ENCODE assay signal across 9 cellular contexts in the genomic region with DNA sequence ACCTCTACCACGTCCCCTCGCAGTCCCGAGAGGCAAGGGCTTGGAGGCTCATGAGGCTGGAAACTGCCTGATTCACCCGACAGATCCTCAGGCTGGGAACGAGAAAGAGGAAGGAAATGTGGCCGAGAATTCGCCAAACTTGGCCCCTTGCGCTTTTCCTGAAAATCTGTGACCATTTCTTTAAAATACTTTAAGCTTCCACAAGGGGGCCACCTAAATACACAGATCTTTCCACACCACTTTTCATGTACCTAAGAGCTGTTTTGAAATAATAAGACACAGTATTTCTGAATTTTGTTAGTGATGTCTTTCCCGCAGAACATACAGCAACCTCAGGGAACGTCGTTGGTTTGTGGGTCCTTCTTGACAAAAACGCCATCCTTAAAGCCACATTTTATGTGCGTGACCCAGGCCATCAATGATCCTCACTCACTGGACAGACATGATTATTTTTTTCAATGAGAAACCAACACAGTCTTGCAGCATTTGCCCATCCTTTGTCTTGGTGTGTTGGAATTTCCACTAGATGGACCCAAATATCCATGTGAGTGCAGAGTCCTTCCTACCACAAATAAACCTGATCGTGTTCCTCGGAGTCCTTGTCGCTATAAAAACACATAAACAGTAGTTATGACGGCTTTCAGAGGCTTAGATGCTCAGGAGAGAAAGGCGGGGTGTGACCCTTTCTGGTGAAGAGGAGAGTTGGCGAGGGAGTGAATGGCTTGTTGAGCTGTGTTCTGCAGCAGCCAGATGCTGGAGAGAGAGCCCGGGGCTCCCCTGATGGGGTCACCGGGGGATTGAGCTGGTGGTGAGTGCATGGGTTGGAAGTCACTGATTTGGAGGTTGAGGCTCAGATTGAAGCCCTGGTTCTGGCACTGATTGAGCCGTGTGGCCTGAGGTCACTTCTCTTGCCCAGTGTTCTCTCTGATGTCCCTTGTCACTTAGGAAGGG. TPM values are rescaled to one million over a fixed set of nuclear protein-coding genes. Genes with fewer than 3 reads are reported as not detected.
DNase-seq lines count a peak whose midpoint lies in the region; ATAC-seq and TF ChIP-seq lines count a peak whose summit lies in the region.
"Had no signal": no experiment of that assay in that cellular context is flagged by ENCODE, and none has a peak within 500 bp of the region (broad histone marks: within the 10 kb centered on the region; RNA-seq: fewer than 3 reads in every experiment).

No MANE protein-coding gene starts in this region.

- H3K27ac ChIP-seq in SJSA1: no peak overlapping the region

- H3K36me3 ChIP-seq in SJSA1: no peaks in the 10 kb centered on the region

- peaks cover 17% of the 10 kb centered on the region for H3K4me1 ChIP-seq in SJSA1 (replicated peaks)

- DNase-seq in DMS153 treated with DMSO at 0.1 percent for 48 hours (lab: John Stamatoyannopoulos, UW; ENCODE audit: unreplicated experiment) (peak; percentile 16), DMS153 (lab: John Stamatoyannopoulos, UW) (no peak), SJSA1 (ENCODE audit: low read depth in 1 of 2, low spot score in 2 of 2) (peak; percentile 15 to 38), fibroblast of mammary gland (ENCODE audit: low read depth) (peak; percentile 58), pons (ENCODE audit: low spot score) (peak; percentile 53)

- no peak for ATAC-seq in GM19023 (IDR thresholded peaks at IDR 0.05; ENCODE audit: unreplicated experiment)
- ATAC-seq in HG03045 (IDR thresholded peaks at IDR 0.05; ENCODE audit: unreplicated experiment): no peak

- TF ChIP-seq CTCF in LNCAP (IDR thresholded peaks at IDR 0.05): peak; percentile 52; the same call in 1 of the 2 replicates
- peak; percentile 54 for TF ChIP-seq CTCF in fibroblast of mammary gland (conservative IDR thresholded peaks at IDR 0.05; ENCODE audit: control insufficient read depth, insufficient read depth, low read depth, low read length)

- H3K27me3 ChIP-seq in SJSA1 (replicated peaks): no peaks in the 10 kb centered on the region

- no peak overlapping the region for H3K4me3 ChIP-seq in SJSA1
- H3K4me3 ChIP-seq in fibroblast of mammary gland (ENCODE audit: control insufficient read depth, low read depth, low read length): no peak overlapping the region

- no peaks in the 10 kb centered on the region for H3K9me3 ChIP-seq in SJSA1 (replicated peaks)

RNA-seq across cellular contexts. Expression of a gene that starts 25.0 kb away (rescaled TPM):
- not detected in 2 replicates for total RNA-seq in SJSA1 (2014; rRNA removed; shearing (Covaris generic))
- total RNA-seq: CD4-positive, CD25-positive, alpha-beta regulatory T cell had no signal
